ENCODE assay signal across 16 cellular contexts in the genomic region with DNA sequence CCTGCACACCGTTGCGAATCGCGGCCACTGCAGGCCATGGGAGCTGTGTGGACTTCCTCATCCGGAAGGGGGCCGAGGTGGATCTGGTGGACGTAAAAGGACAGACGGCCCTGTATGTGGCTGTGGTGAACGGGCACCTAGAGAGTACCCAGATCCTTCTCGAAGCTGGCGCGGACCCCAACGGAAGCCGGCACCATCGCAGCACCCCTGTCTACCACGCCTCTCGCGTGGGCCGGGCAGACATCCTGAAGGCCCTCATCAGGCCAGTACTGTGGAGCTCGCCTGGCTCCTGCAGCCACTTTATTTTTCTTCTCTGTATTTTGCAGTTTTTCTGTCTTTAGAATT.
"Had no signal": no experiment of that assay in that cellular context is flagged by ENCODE, and none has a peak within 500 bp of the region (broad histone marks: within the 10 kb centered on the region; RNA-seq: fewer than 3 reads in every experiment).

No MANE protein-coding gene starts in this region.

- H3K27me3 ChIP-seq: ascending aorta, esophagus muscularis mucosa had no signal

- DNase-seq: activated CD4-positive, alpha-beta T cell treated with anti-CD3 and anti-CD28 coated beads for 1 hour; activated CD4-positive, alpha-beta T cell treated with anti-CD3 and anti-CD28 coated beads, Interleukin-2, amount 50 U/mL, for 48 hours; activated naive CD4-positive, alpha-beta T cell treated with anti-CD3 and anti-CD28 coated beads, Interleukin-2, amount 10 ng/mL, durations not matched to agents 7 days and 5 days; glutamatergic neuron; left ventricle myocardium superior; mesendoderm; stimulated activated CD4-positive, alpha-beta T cell treated with anti-CD3 and anti-CD28 coated beads, Interleukin-12 subunit alpha, Interleukin-12 subunit beta, amount 100 ng/mL, for 4 hours; stimulated activated CD4-positive, alpha-beta T cell treated with anti-CD3 and anti-CD28 coated beads, Interleukin-2, amount 100 ng/mL, for 24 hours; T-cell; T1000 had no signal

- H3K4me3 ChIP-seq: ascending aorta, esophagus muscularis mucosa, thoracic aorta had no signal

- H3K9me3 Mint-ChIP-seq: activated naive CD4-positive, alpha-beta T cell treated with anti-CD3 and anti-CD28 coated beads, Interleukin-2, amount 10 ng/mL, durations not matched to agents 7 days and 5 days; activated T-helper 2 cell treated with anti-CD3 and anti-CD28 coated beads, Interferon-gamma antibody, Interleukin-2, Interleukin-4, amounts not matched to agents 10 μg/mL and 5 μg/mL and 100 μg/mL, durations not matched to agents 14 hours and 24 hours and 36 hours; T-cell had no signal

- H3K27ac Mint-ChIP-seq: activated naive CD4-positive, alpha-beta T cell treated with anti-CD3 and anti-CD28 coated beads, Interleukin-2, amount 10 ng/mL, durations not matched to agents 7 days and 5 days; activated T-helper 2 cell treated with anti-CD3 and anti-CD28 coated beads, Interferon-gamma antibody, Interleukin-2, Interleukin-4, amounts not matched to agents 10 μg/mL and 5 μg/mL and 100 μg/mL, durations not matched to agents 14 hours and 24 hours and 36 hours; T-cell had no signal

- H3K27ac ChIP-seq: esophagus muscularis mucosa, thoracic aorta had no signal

- ATAC-seq: left ventricle myocardium superior, sciatic nerve, T-cell had no signal

- H3K9me3 ChIP-seq: thoracic aorta had no signal

- FAIRE-seq: colon had no signal

- H3K4me3 Mint-ChIP-seq: activated naive CD4-positive, alpha-beta T cell treated with anti-CD3 and anti-CD28 coated beads, Interleukin-2, amount 10 ng/mL, durations not matched to agents 7 days and 5 days; T-cell had no signal

- H3K27me3 Mint-ChIP-seq: activated naive CD4-positive, alpha-beta T cell treated with anti-CD3 and anti-CD28 coated beads, Interleukin-2, amount 10 ng/mL, durations not matched to agents 7 days and 5 days; T-cell had no signal
